ENCODE assay signal across 18 cellular contexts in the genomic region with DNA sequence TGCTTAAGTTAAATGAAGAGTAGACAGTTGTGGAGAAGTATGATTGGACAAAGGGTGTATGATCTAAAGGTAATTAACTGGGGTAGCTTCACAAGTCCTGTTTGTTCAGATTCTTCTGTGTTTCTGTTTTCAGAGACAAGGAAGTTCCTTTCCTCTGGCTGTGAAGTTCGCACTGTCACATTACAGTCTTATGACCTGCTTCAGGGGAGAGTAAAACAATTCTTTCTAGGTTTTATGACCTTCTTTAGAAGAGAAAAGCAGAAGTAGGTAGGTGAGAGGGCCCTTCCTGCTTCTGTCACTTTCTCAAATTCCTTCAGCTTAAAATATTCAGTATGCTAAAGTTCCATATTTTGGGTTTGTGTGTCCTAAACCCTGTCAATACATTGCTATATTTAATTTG.
"Had no signal": no experiment of that assay in that cellular context is flagged by ENCODE, and none has a peak within 500 bp of the region (broad histone marks: within the 10 kb centered on the region; RNA-seq: fewer than 3 reads in every experiment).

No MANE protein-coding gene starts in this region.

- H3K4me3 ChIP-seq: colonic mucosa, hepatocyte, psoas muscle, spleen, testis, tibial nerve had no signal

- H3K9me3 ChIP-seq: colonic mucosa, neutrophil, psoas muscle, spleen, testis, tibial nerve had no signal

- DNase-seq: colonic mucosa; dermis blood vessel endothelial cell; effector CD4-positive, alpha-beta T cell; endodermal cell; foreskin melanocyte; head of caudate nucleus; naive thymus-derived CD8-positive, alpha-beta T cell; psoas muscle; spleen; stimulated activated CD4-positive, alpha-beta T cell treated with anti-CD3 and anti-CD28 coated beads, Interleukin-2, amount 100 ng/mL, for 24 hours; stimulated activated CD4-positive, alpha-beta T cell treated with anti-CD3 and anti-CD28 coated beads, Interleukin-4, amount 100 ng/mL, for 4 hours; stimulated activated naive B cell treated with anti-CD40 and anti-IgM and Interleukin-4, amounts not matched to agents 10 μg/mL and 1 μg/mL and 100 μg/mL, for 72 hours; stimulated activated naive CD8-positive, alpha-beta T cell treated with anti-CD3 and anti-CD28 coated beads, Interleukin-15, amount 100 ng/mL, for 72 hours; testis had no signal

- H3K27ac ChIP-seq: colonic mucosa, hepatocyte, neutrophil, psoas muscle, spleen, testis, tibial nerve had no signal

- ATAC-seq: naive thymus-derived CD8-positive, alpha-beta T cell; psoas muscle; sciatic nerve; stimulated activated naive CD8-positive, alpha-beta T cell treated with anti-CD3 and anti-CD28 coated beads, Interleukin-15, amount 100 ng/mL, for 72 hours had no signal

- H2AFZ ChIP-seq: hepatocyte had no signal

- H3K36me3 ChIP-seq: colonic mucosa, neutrophil, spleen, tibial nerve had no signal

- H3K4me2 ChIP-seq: hepatocyte had no signal

- H3K4me1 ChIP-seq: colonic mucosa, psoas muscle, spleen, testis, tibial nerve had no signal

- H3K79me2 ChIP-seq: hepatocyte had no signal

- H3K27me3 ChIP-seq: colonic mucosa, hepatocyte, neutrophil, spleen, testis, tibial nerve had no signal
